ENCODE assay signal across 1 cellular context in genomic region chr19:1253514-1254080, GRCh38.
A peak's percentile ranks its signal among the peaks of the same experiment; 100 is the strongest.
TF ChIP-seq lines count a peak whose summit lies in the region.

No MANE protein-coding gene starts in this region.

TF ChIP-seq in HepG2, 621 proteins besides CTCF, POLR2A, EP300 and RAD21 (continued from another document and continues in another):
- TF ChIP-seq SNAPC4 (CRISPR knock-in tag; IDR thresholded peaks at IDR 0.05) (0 out of 2 replicates have a peak, but pooled peaks have one; percentile 39), CREB3 (CRISPR knock-in tag; IDR thresholded peaks at IDR 0.05) (no peak), ZSCAN31 (CRISPR knock-in tag; IDR thresholded peaks at IDR 0.05; ENCODE audit: low read depth) (no peak), ZNF18 (CRISPR knock-in tag; IDR thresholded peaks at IDR 0.05; ENCODE audit: insufficient replicate concordance) (no peak), GATAD1 (CRISPR knock-in tag; IDR thresholded peaks at IDR 0.05) (0 out of 2 replicates have a peak, but pooled peaks have one; percentile 9), TEF (CRISPR knock-in tag; IDR thresholded peaks at IDR 0.05) (no peak), JARID2 (CRISPR knock-in tag; IDR thresholded peaks at IDR 0.05; ENCODE audit: insufficient replicate concordance) (peak; percentile 38), POLR2G (IDR thresholded peaks at IDR 0.05; ENCODE audit: low read depth, low read length) (peak; percentile 2; the same call in 1 of the 2 replicates), ZNF205 (CRISPR knock-in tag; IDR thresholded peaks at IDR 0.05) (no peak), ZNF646 (CRISPR knock-in tag; IDR thresholded peaks at IDR 0.05) (no peak), ZNF776 (CRISPR knock-in tag; IDR thresholded peaks at IDR 0.05) (no peak), ZNF543 (CRISPR knock-in tag; IDR thresholded peaks at IDR 0.05) (no peak), TOE1 (CRISPR knock-in tag; IDR thresholded peaks at IDR 0.05) (no peak), CREB1 (IDR thresholded peaks at IDR 0.05) (no peak), CREB1 (CRISPR knock-in tag; IDR thresholded peaks at IDR 0.05) (no peak; the same call in 1 of the 2 replicates), HHEX (CRISPR knock-in tag; IDR thresholded peaks at IDR 0.05) (no peak), ZNF329 (CRISPR knock-in tag; IDR thresholded peaks at IDR 0.05; ENCODE audit: low read depth) (no peak), KDM1A (CRISPR knock-in tag; IDR thresholded peaks at IDR 0.05) (no peak), GTF3A (CRISPR knock-in tag; conservative IDR thresholded peaks at IDR 0.05) (no peak), ZNF574 (CRISPR knock-in tag; IDR thresholded peaks at IDR 0.05) (peak; percentile 38; the same call in 1 of the 2 replicates), ZBTB2 (CRISPR knock-in tag; IDR thresholded peaks at IDR 0.05; ENCODE audit: low read depth) (no peak), ZNF792 (CRISPR knock-in tag; IDR thresholded peaks at IDR 0.05) (no peak), KLF12 (CRISPR knock-in tag; IDR thresholded peaks at IDR 0.05; ENCODE audit: borderline replicate concordance) (no peak), KDM3A (CRISPR knock-in tag; IDR thresholded peaks at IDR 0.05; ENCODE audit: low read depth) (no peak), MAZ (IDR thresholded peaks at IDR 0.05; ENCODE audit: borderline replicate concordance, low read depth, low read length) (peak; percentile 79), MAZ (CRISPR knock-in tag; IDR thresholded peaks at IDR 0.05; ENCODE audit: low read depth) (peak; percentile 83), ZNF883 (CRISPR knock-in tag; IDR thresholded peaks at IDR 0.05; ENCODE audit: not compliant biosample characterization) (no peak), THAP9 (CRISPR knock-in tag; IDR thresholded peaks at IDR 0.05; ENCODE audit: borderline replicate concordance) (no peak; the same call in 1 of the 2 replicates), IKZF4 (CRISPR knock-in tag; IDR thresholded peaks at IDR 0.05; ENCODE audit: borderline replicate concordance, low read depth, not compliant biosample characterization) (no peak), ZNF672 (CRISPR knock-in tag; IDR thresholded peaks at IDR 0.05) (no peak), ZNF737 (CRISPR knock-in tag; IDR thresholded peaks at IDR 0.05; ENCODE audit: borderline replicate concordance) (no peak), NRL (CRISPR knock-in tag; IDR thresholded peaks at IDR 0.05; ENCODE audit: borderline replicate concordance) (0 out of 2 replicates have a peak, but pooled peaks have one; percentile 19), HOMEZ (CRISPR knock-in tag; IDR thresholded peaks at IDR 0.05; ENCODE audit: low read depth) (no peak)
